Comparison of ENCODE assay signal across 1 cellular context in genomic region chr6:43076928-43077809, GRCh38.
TF ChIP-seq lines count a peak whose summit lies in the region.

No MANE protein-coding gene starts in this region.

TF ChIP-seq in neural cell, 6 proteins besides CTCF, POLR2A, EP300 and RAD21 (continued from another document):
- TF ChIP-seq, protein P1, sequence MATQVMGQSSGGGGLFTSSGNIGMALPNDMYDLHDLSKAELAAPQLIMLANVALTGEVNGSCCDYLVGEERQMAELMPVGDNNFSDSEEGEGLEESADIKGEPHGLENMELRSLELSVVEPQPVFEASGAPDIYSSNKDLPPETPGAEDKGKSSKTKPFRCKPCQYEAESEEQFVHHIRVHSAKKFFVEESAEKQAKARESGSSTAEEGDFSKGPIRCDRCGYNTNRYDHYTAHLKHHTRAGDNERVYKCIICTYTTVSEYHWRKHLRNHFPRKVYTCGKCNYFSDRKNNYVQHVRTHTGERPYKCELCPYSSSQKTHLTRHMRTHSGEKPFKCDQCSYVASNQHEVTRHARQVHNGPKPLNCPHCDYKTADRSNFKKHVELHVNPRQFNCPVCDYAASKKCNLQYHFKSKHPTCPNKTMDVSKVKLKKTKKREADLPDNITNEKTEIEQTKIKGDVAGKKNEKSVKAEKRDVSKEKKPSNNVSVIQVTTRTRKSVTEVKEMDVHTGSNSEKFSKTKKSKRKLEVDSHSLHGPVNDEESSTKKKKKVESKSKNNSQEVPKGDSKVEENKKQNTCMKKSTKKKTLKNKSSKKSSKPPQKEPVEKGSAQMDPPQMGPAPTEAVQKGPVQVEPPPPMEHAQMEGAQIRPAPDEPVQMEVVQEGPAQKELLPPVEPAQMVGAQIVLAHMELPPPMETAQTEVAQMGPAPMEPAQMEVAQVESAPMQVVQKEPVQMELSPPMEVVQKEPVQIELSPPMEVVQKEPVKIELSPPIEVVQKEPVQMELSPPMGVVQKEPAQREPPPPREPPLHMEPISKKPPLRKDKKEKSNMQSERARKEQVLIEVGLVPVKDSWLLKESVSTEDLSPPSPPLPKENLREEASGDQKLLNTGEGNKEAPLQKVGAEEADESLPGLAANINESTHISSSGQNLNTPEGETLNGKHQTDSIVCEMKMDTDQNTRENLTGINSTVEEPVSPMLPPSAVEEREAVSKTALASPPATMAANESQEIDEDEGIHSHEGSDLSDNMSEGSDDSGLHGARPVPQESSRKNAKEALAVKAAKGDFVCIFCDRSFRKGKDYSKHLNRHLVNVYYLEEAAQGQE (IDR thresholded peaks at IDR 0.05; ENCODE audit: borderline replicate concordance) = no peak
- TF ChIP-seq SMC3 (conservative IDR thresholded peaks at IDR 0.05; ENCODE audit: poor library complexity) (no peak), POLR2AphosphoS5 (IDR thresholded peaks at IDR 0.05) (no peak)
TF ChIP-seq in neural cell: peak in this region for 0.
